Comparison of ENCODE assay signal across 8 cellular contexts in genomic region chr1:51728611-51729155, GRCh38.
DNase-seq lines count a peak whose midpoint lies in the region; ATAC-seq and TF ChIP-seq lines count a peak whose summit lies in the region.

No MANE protein-coding gene starts in this region.

- H3K4me3 ChIP-seq in testis, result peak overlapping the region; percentile 55 to 69

- H3K27me3 ChIP-seq in testis, result no peaks in the 10 kb centered on the region

- TF ChIP-seq POLR2A in testis (IDR thresholded peaks at IDR 0.05), result no peak

- no peaks in the 10 kb centered on the region for H3K9me3 ChIP-seq in testis

- no peak for DNase-seq in activated CD4-positive, alpha-beta T cell treated with anti-CD3 and anti-CD28 coated beads for 36 hours
- no peak for DNase-seq in activated CD4-positive, alpha-beta T cell treated with anti-CD3 and anti-CD28 coated beads, Interleukin-2, amount 50 U/mL, for 4 hours
- DNase-seq in activated CD8-positive, alpha-beta T cell treated with anti-CD3 and anti-CD28 coated beads, Interleukin-2, amount 10 ng/mL, durations not matched to agents 7 days and 5 days, result no peak
- DNase-seq in immature natural killer cell (peak in 1 of 3 donors; percentile 1), testis (no peak), AG08396 (ENCODE audit: low spot score) (no peak)

- peak overlapping the region; percentile 83 for H3K27ac Mint-ChIP-seq in activated CD4-positive, alpha-beta T cell treated with anti-CD3 and anti-CD28 coated beads for 36 hours
- H3K27ac Mint-ChIP-seq in activated CD8-positive, alpha-beta T cell treated with anti-CD3 and anti-CD28 coated beads, Interleukin-2, amount 10 ng/mL, durations not matched to agents 7 days and 5 days, result peak overlapping the region; percentile 87
- peak overlapping the region; percentile 77 to 90 (median 82) for H3K27ac Mint-ChIP-seq in immature natural killer cell

- intact Hi-C loops in activated CD4-positive, alpha-beta T cell treated with anti-CD3 and anti-CD28 coated beads for 36 hours (cut with DNase I, micrococcal nuclease), result loop anchor here (1.0 to 5.0 kb wide), 10 partner anchors 111 to 760 kb away; partner anchors contain the start of genes NRDC (in 2 of the 2), OSBPL9 (in 2 of the 2), BTF3L4 (in 1 of the 2) and CC2D1B (in 1 of the 2)
- intact Hi-C loops in testis (cut with DNase I; ENCODE audit: low total_unique reads), result no loop called here

- ATAC-seq in activated CD4-positive, alpha-beta T cell treated with anti-CD3 and anti-CD28 coated beads for 36 hours, result no peak
- no peak for ATAC-seq in activated CD8-positive, alpha-beta T cell treated with anti-CD3 and anti-CD28 coated beads, Interleukin-2, amount 10 ng/mL, durations not matched to agents 7 days and 5 days
- ATAC-seq in HG03342 (IDR thresholded peaks at IDR 0.05; ENCODE audit: unreplicated experiment) (no peak), GM18511 (IDR thresholded peaks at IDR 0.05; ENCODE audit: unreplicated experiment) (no peak)

- peak overlapping the region in 1 of 2 donors; percentile 71 for H3K27ac ChIP-seq in testis

- TF ChIP-seq CTCF in testis (IDR thresholded peaks at IDR 0.05), result no peak

- peak overlapping the region; percentile 84 for H3K4me3 Mint-ChIP-seq in activated CD4-positive, alpha-beta T cell treated with anti-CD3 and anti-CD28 coated beads for 36 hours
- H3K4me3 Mint-ChIP-seq in activated CD8-positive, alpha-beta T cell treated with anti-CD3 and anti-CD28 coated beads, Interleukin-2, amount 10 ng/mL, durations not matched to agents 7 days and 5 days, result peak overlapping the region; percentile 83
- H3K4me3 Mint-ChIP-seq in immature natural killer cell, result peak overlapping the region; percentile 82 to 94 (median 90)

- no peaks in the 10 kb centered on the region for H3K36me3 Mint-ChIP-seq in activated CD4-positive, alpha-beta T cell treated with anti-CD3 and anti-CD28 coated beads for 36 hours (ENCODE audit: low read depth)
- H3K36me3 Mint-ChIP-seq in activated CD8-positive, alpha-beta T cell treated with anti-CD3 and anti-CD28 coated beads, Interleukin-2, amount 10 ng/mL, durations not matched to agents 7 days and 5 days (ENCODE audit: low read depth), result no peaks in the 10 kb centered on the region
- H3K36me3 Mint-ChIP-seq in immature natural killer cell, result no peaks in the 10 kb centered on the region

- peaks cover 21% of the 10 kb centered on the region for H3K4me1 ChIP-seq in testis

- H3K4me1 Mint-ChIP-seq in activated CD4-positive, alpha-beta T cell treated with anti-CD3 and anti-CD28 coated beads for 36 hours, result peaks cover 36% of the 10 kb centered on the region
- H3K4me1 Mint-ChIP-seq in activated CD8-positive, alpha-beta T cell treated with anti-CD3 and anti-CD28 coated beads, Interleukin-2, amount 10 ng/mL, durations not matched to agents 7 days and 5 days (ENCODE audit: low read depth), result peaks cover 25% of the 10 kb centered on the region
- peaks cover 36 to 44% of the 10 kb centered on the region in 2 donors for H3K4me1 Mint-ChIP-seq in immature natural killer cell

- H3K36me3 ChIP-seq in testis (ENCODE audit: low read depth, missing control alignments), result no peaks in the 10 kb centered on the region

- POLR2A ChIA-PET in activated CD4-positive, alpha-beta T cell treated with anti-CD3 and anti-CD28 coated beads for 36 hours (lab: Charles Lee), result interaction anchor here (0.6 to 1.1 kb wide), 2 partner anchors 98 to 328 kb away, joined by 3 to 4 read pairs; partner anchors contain the start of gene BTF3L4
- POLR2A ChIA-PET in activated CD8-positive, alpha-beta T cell treated with anti-CD3 and anti-CD28 coated beads, Interleukin-2, amount 10 ng/mL, durations not matched to agents 7 days and 5 days (lab: Charles Lee), result interaction anchor here (0.9 to 1.0 kb wide), 3 partner anchors 10 to 150 kb away, joined by 3 read pairs; partner anchors contain the start of gene NRDC

- WGBS in testis, 2 donors, result 42 to 48% methylated on average over 12 of the region's 12 CpGs

- no peaks in the 10 kb centered on the region for H3K27me3 Mint-ChIP-seq in activated CD4-positive, alpha-beta T cell treated with anti-CD3 and anti-CD28 coated beads for 36 hours
- peaks cover 2% of the 10 kb centered on the region for H3K27me3 Mint-ChIP-seq in activated CD8-positive, alpha-beta T cell treated with anti-CD3 and anti-CD28 coated beads, Interleukin-2, amount 10 ng/mL, durations not matched to agents 7 days and 5 days (ENCODE audit: low read depth)
- peaks cover 3 to 8% (median 3%) of the 10 kb centered on the region in 3 donors for H3K27me3 Mint-ChIP-seq in immature natural killer cell (ENCODE audit: low read depth in 3 of 3)

- CTCF ChIA-PET in activated CD4-positive, alpha-beta T cell treated with anti-CD3 and anti-CD28 coated beads for 36 hours (lab: Charles Lee), result interaction anchor here (0.7 to 3.4 kb wide), 4 partner anchors 10 to 111 kb away, joined by 3 to 13 read pairs (median 4); no protein-coding TSS in a partner anchor
- CTCF ChIA-PET in activated CD8-positive, alpha-beta T cell treated with anti-CD3 and anti-CD28 coated beads, Interleukin-2, amount 10 ng/mL, durations not matched to agents 7 days and 5 days (lab: Charles Lee), result interaction anchor here (1.0 to 4.0 kb wide), 3 partner anchors 10 to 40 kb away, joined by 3 to 16 read pairs (median 3); no protein-coding TSS in a partner anchor

- H3K9me3 Mint-ChIP-seq in activated CD4-positive, alpha-beta T cell treated with anti-CD3 and anti-CD28 coated beads for 36 hours (ENCODE audit: low read depth), result no peaks in the 10 kb centered on the region
- H3K9me3 Mint-ChIP-seq in activated CD8-positive, alpha-beta T cell treated with anti-CD3 and anti-CD28 coated beads, Interleukin-2, amount 10 ng/mL, durations not matched to agents 7 days and 5 days (ENCODE audit: insufficient read depth), result no peaks in the 10 kb centered on the region
- H3K9me3 Mint-ChIP-seq in immature natural killer cell, result no peaks in the 10 kb centered on the region
